ENCODE assay signal across 15 cellular contexts in the genomic region with DNA sequence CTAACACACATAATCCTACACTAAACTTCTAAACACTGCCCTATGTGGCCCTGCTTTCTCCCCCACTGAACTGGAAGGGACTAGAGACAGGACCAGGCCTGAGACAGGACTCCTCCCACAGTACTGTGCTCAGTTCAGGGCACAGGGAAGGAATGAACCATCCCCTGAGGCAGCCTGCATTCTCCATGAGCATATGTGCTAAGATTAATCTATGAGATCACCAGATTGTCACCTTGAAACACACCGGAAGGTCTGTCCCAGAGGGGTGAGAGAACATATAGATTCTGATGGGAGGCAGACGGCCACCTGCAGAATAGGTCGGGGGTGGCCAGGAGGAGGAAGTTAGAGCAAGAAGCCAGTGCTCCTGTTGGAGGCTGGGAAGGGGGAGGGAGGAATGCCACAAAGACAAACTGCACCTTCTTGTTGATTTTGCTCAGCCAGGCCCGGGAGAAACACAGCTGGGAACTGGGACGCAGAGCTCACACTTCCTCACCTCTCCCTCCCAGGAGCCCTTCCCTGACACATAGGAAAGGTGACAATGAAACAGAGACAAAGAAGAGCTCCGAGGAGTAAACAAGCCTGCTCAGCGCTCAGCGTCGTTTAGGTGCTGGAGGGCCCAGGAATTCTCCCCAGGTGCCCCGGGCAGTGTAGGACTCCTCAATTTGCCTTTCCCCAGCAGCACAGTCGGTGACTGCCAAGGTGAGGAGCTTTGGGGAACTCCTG. TPM values are rescaled to one million over a fixed set of nuclear protein-coding genes. Genes with fewer than 3 reads are reported as not detected.
DNase-seq lines count a peak whose midpoint lies in the region; ATAC-seq and TF ChIP-seq lines count a peak whose summit lies in the region.
"Had no signal": no experiment of that assay in that cellular context is flagged by ENCODE, and none has a peak within 500 bp of the region (broad histone marks: within the 10 kb centered on the region; RNA-seq: fewer than 3 reads in every experiment).

No MANE protein-coding gene starts in this region.

- no peak overlapping the region for H3K4me3 ChIP-seq in sigmoid colon
- H3K4me3 ChIP-seq: heart right ventricle, lung, skin epidermis had no signal

- H3K36me3 ChIP-seq in sigmoid colon: no peaks in the 10 kb centered on the region
- H3K36me3 ChIP-seq: heart right ventricle had no signal

- WGBS in sigmoid colon, 2 donors: 25 to 48% methylated on average over 11 of the region's 11 CpGs

- TF ChIP-seq POLR2A in sigmoid colon (IDR thresholded peaks at IDR 0.05): no peak

- DNase-seq in NCI-H345 (lab: John Stamatoyannopoulos, UW) (peak; percentile 44), NCI-H345 treated with DMSO at 0.1 percent for 48 hours (lab: John Stamatoyannopoulos, UW; ENCODE audit: unreplicated experiment) (no peak), NCI-H69 (lab: John Stamatoyannopoulos, UW) (peak; percentile 97), iPS-NIHi11 (ENCODE audit: low spot score) (peak; percentile 43), sigmoid colon (peak; percentile 29), inferior parietal cortex (ENCODE audit: extremely low spot score) (no peak)
- DNase-seq: cerebellar nuclear complex, heart right ventricle, Kasumi-1, NCI-H2081 had no signal

- no peak for ATAC-seq in GM21529 (IDR thresholded peaks at IDR 0.05; ENCODE audit: unreplicated experiment)
- no peak for ATAC-seq in HG03159 (IDR thresholded peaks at IDR 0.05; ENCODE audit: unreplicated experiment)

- TF ChIP-seq EP300 in sigmoid colon (IDR thresholded peaks at IDR 0.05): no peak

- no peaks in the 10 kb centered on the region for H3K4me1 ChIP-seq in sigmoid colon

- intact Hi-C loops in sigmoid colon (cut with DNase I): no loop called here

- no peaks in the 10 kb centered on the region for H3K27me3 ChIP-seq in sigmoid colon
- H3K27me3 ChIP-seq: heart right ventricle had no signal

- no peak for TF ChIP-seq CTCF in sigmoid colon (IDR thresholded peaks at IDR 0.05)

- no peak overlapping the region for H3K27ac ChIP-seq in sigmoid colon
- H3K27ac ChIP-seq: epithelial cell of prostate, heart right ventricle had no signal

- no peaks in the 10 kb centered on the region for H3K9me3 ChIP-seq in sigmoid colon

RNA-seq across cellular contexts. Expression of gene ZBTB7C, which starts 52.1 kb away (rescaled TPM):
- total RNA-seq in sigmoid colon: 1 to 10 TPM in 1 of 4 donors, under 1 TPM in 3; 0.41 to 1.7 (median 0.60) TPM
- 10 to 100 TPM; 16.9 to 18.6 (median 18.5) TPM for polyA plus RNA-seq in sigmoid colon

Comparison
In these comparisons a context has a peak if more than half of its experiments do, and no peak if none do; other contexts are left out.
1. DNase-seq: peak in NCI-H345 (single experiment), NCI-H69 (single experiment), iPS-NIHi11 (single experiment) and sigmoid colon (single experiment); none in NCI-H345 treated with DMSO at 0.1 percent for 48 hours (single experiment) and inferior parietal cortex (single experiment).